29 cellular contexts compared by ENCODE assay signal in genomic region chr1:33852711-33853110, GRCh38. TPM values are rescaled to one million over a fixed set of nuclear protein-coding genes. Genes with fewer than 3 reads are reported as not detected.
"Had no signal": no experiment of that assay in that cellular context is flagged by ENCODE, and none has a peak within 500 bp of the region (broad histone marks: within the 10 kb centered on the region; RNA-seq: fewer than 3 reads in every experiment).

No MANE protein-coding gene starts in this region.

- H3K9me3 Mint-ChIP-seq: activated CD8-positive, alpha-beta T cell treated with anti-CD3 and anti-CD28 coated beads for 36 hours; activated naive CD4-positive, alpha-beta T cell treated with anti-CD3 and anti-CD28 coated beads, Interleukin-2, amount 50 U/mL, for 24 hours; activated T-cell treated with anti-CD3 and anti-CD28 coated beads, Interleukin-2, amount 50 U/mL, for 4 hours; central memory CD8-positive, alpha-beta T cell; dendritic cell treated with granulocyte-macrophage colony-stimulating factor and Interleukin-4, amounts not matched to agents 40 ng/mL and 50 ng/mL, for 4 days; WTC11 had no signal

- H3K4me3 Mint-ChIP-seq: activated CD8-positive, alpha-beta T cell treated with anti-CD3 and anti-CD28 coated beads for 36 hours; activated naive CD4-positive, alpha-beta T cell treated with anti-CD3 and anti-CD28 coated beads, Interleukin-2, amount 50 U/mL, for 24 hours; activated T-cell treated with anti-CD3 and anti-CD28 coated beads, Interleukin-2, amount 50 U/mL, for 4 hours; activated T-helper 17 cell treated with anti-CD3 and anti-CD28 coated beads, Interleukin-2, amount 50 U/mL, for 72 hours; central memory CD8-positive, alpha-beta T cell; dendritic cell treated with granulocyte-macrophage colony-stimulating factor and Interleukin-4, amounts not matched to agents 40 ng/mL and 50 ng/mL, for 4 days; naive thymus-derived CD8-positive, alpha-beta T cell; WTC11 had no signal

- H3K36me3 Mint-ChIP-seq: activated naive CD4-positive, alpha-beta T cell treated with anti-CD3 and anti-CD28 coated beads, Interleukin-2, amount 50 U/mL, for 24 hours; naive thymus-derived CD8-positive, alpha-beta T cell; WTC11 had no signal

- H3K4me3 ChIP-seq: esophagus muscularis mucosa, spleen, thoracic aorta had no signal

- DNase-seq: activated CD4-positive, alpha-beta T cell treated with anti-CD3 and anti-CD28 coated beads, Interleukin-2, amount 50 U/mL, for 1 hour; activated CD8-positive, alpha-beta T cell treated with anti-CD3 and anti-CD28 coated beads for 36 hours; activated T-cell treated with anti-CD3 and anti-CD28 coated beads, Interleukin-2, amount 50 U/mL, for 4 hours; anterior cingulate cortex; effector CD4-positive, alpha-beta T cell; head of caudate nucleus; hippocampal formation; kidney; left colon; mammary epithelial cell; naive thymus-derived CD8-positive, alpha-beta T cell; posterior cingulate gyrus; right cardiac atrium; spleen; stimulated activated naive CD8-positive, alpha-beta T cell treated with anti-CD3 and anti-CD28 coated beads, Interleukin-15, Interleukin-2, amounts not matched to agents 100 U/mL and 50 U/mL, for 24 hours; T-helper 2 cell; trophoblast cell had no signal

- H3K4me1 Mint-ChIP-seq: activated naive CD4-positive, alpha-beta T cell treated with anti-CD3 and anti-CD28 coated beads, Interleukin-2, amount 50 U/mL, for 24 hours; activated T-helper 17 cell treated with anti-CD3 and anti-CD28 coated beads, Interleukin-2, amount 50 U/mL, for 72 hours; central memory CD8-positive, alpha-beta T cell; naive thymus-derived CD8-positive, alpha-beta T cell had no signal

- H3K27ac Mint-ChIP-seq: activated CD8-positive, alpha-beta T cell treated with anti-CD3 and anti-CD28 coated beads for 36 hours; activated naive CD4-positive, alpha-beta T cell treated with anti-CD3 and anti-CD28 coated beads, Interleukin-2, amount 50 U/mL, for 24 hours; activated T-helper 17 cell treated with anti-CD3 and anti-CD28 coated beads, Interleukin-2, amount 50 U/mL, for 72 hours; dendritic cell treated with granulocyte-macrophage colony-stimulating factor and Interleukin-4, amounts not matched to agents 40 ng/mL and 50 ng/mL, for 4 days; naive thymus-derived CD8-positive, alpha-beta T cell; WTC11 had no signal

RNA-seq across cellular contexts. Expression of gene HMGB4, which starts 11.2 kb away (rescaled TPM):
- total RNA-seq: activated CD8-positive, alpha-beta T cell treated with anti-CD3 and anti-CD28 coated beads for 36 hours; activated T-cell treated with anti-CD3 and anti-CD28 coated beads, Interleukin-2, amount 50 U/mL, for 4 hours; activated T-helper 17 cell treated with anti-CD3 and anti-CD28 coated beads, Interleukin-2, amount 50 U/mL, for 72 hours; bronchial epithelial cell; esophagus muscularis mucosa; kidney; left colon; liver; mammary epithelial cell; naive thymus-derived CD8-positive, alpha-beta T cell; omental fat pad; right cardiac atrium; spleen; subcutaneous adipose tissue; thoracic aorta; WTC11 had no signal
- polyA plus RNA-seq: adipose tissue; liver; mammary epithelial cell; naive thymus-derived CD8-positive, alpha-beta T cell; right cardiac atrium; spleen had no signal
